In the genomic region with DNA sequence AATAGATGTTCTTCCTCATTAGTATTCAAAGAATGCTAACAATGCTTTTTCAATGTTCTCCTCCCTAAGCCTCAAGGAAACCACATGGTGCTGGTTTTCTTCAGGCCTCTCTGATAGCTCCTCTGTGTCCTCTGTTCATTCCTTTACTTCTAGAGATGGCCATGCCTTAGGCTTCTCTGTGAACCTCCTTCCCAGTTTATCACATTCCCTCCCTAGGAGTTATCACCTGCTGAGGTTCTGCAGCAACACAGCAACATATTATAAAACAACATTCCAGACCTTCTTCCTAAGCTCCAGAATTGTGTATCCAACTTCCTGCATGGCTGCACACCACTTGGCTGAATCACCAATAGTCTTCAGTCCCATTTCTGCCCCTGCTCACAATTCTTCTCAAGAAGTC, we compare ENCODE assay signal across 1 cellular context.
TF ChIP-seq lines count a peak whose summit lies in the region.

No MANE protein-coding gene starts in this region.

TF ChIP-seq in H1, 55 proteins besides CTCF, POLR2A, EP300 and RAD21:
- no peak for TF ChIP-seq CEBPB (IDR thresholded peaks at IDR 0.05; ENCODE audit: low read depth, low read length)
